15 cellular contexts compared by ENCODE assay signal in genomic region chr2:85756822-85757435, GRCh38. TPM values are rescaled to one million over a fixed set of nuclear protein-coding genes. Genes with fewer than 3 reads are reported as not detected.
DNase-seq lines count a peak whose midpoint lies in the region; ATAC-seq, FAIRE-seq and TF ChIP-seq lines count a peak whose summit lies in the region.
"Had no signal": no experiment of that assay in that cellular context is flagged by ENCODE, and none has a peak within 500 bp of the region (broad histone marks: within the 10 kb centered on the region; RNA-seq: fewer than 3 reads in every experiment).

No MANE protein-coding gene starts in this region.

- H3K4me3 Mint-ChIP-seq in astrocyte (ENCODE audit: unreplicated experiment), result no peak overlapping the region
- H3K4me3 Mint-ChIP-seq: activated CD8-positive, alpha-beta T cell treated with anti-CD3 and anti-CD28 coated beads, Interleukin-2, amount 10 ng/mL, durations not matched to agents 7 days and 5 days; dendritic cell treated with granulocyte-macrophage colony-stimulating factor and Interleukin-4, amounts not matched to agents 40 ng/mL and 50 ng/mL, for 4 days had no signal

- H3K9me3 ChIP-seq in astrocyte (ENCODE audit: insufficient read depth, low read depth, low read length) (no peaks in the 10 kb centered on the region), lower lobe of right lung (no peaks in the 10 kb centered on the region), suprapubic skin (no peaks in the 10 kb centered on the region)
- H3K9me3 ChIP-seq: HAP-1 had no signal

- DNase-seq in LNCaP clone FGC (ENCODE audit: low read depth), result peak; percentile 36
- no peak for DNase-seq in astrocyte (ENCODE audit: low read depth)
- DNase-seq in lower lobe of right lung, result no peak
- no peak for DNase-seq in suprapubic skin (ENCODE audit: low spot score in 2 of 2)
- DNase-seq in head of caudate nucleus, result no peak
- no peak for DNase-seq in iPS-NIHi7 (ENCODE audit: extremely low spot score)
- no peak for DNase-seq in LoVo (ENCODE audit: low spot score)
- DNase-seq: activated CD8-positive, alpha-beta T cell treated with anti-CD3 and anti-CD28 coated beads, Interleukin-2, amount 10 ng/mL, durations not matched to agents 7 days and 5 days; activated naive CD4-positive, alpha-beta T cell treated with anti-CD3 and anti-CD28 coated beads, Interleukin-2, amount 50 U/mL, for 16 hours; COR-L47; midbrain; T-helper 2 cell had no signal

- no peak for TF ChIP-seq EP300 in suprapubic skin (IDR thresholded peaks at IDR 0.05)

- peaks cover 53% of the 10 kb centered on the region for H3K79me2 ChIP-seq in astrocyte (ENCODE audit: insufficient read depth, low read length)

- peaks cover 8% of the 10 kb centered on the region for H3K4me1 Mint-ChIP-seq in astrocyte (ENCODE audit: low read depth, unreplicated experiment)

- H4K20me1 ChIP-seq in astrocyte (ENCODE audit: insufficient read depth, low read length), result peaks cover 68% of the 10 kb centered on the region

- no peak for TF ChIP-seq POLR2A in suprapubic skin (IDR thresholded peaks at IDR 0.05)

- no peak overlapping the region for H3K27ac ChIP-seq in astrocyte (ENCODE audit: low read depth, low read length)
- peak overlapping the region; percentile 91 for H3K27ac ChIP-seq in lower lobe of right lung
- H3K27ac ChIP-seq in suprapubic skin, result no peak overlapping the region

- H3K27me3 ChIP-seq in astrocyte (ENCODE audit: insufficient read depth, low read length), result peaks cover 8% of the 10 kb centered on the region
- peaks cover 11% of the 10 kb centered on the region for H3K27me3 ChIP-seq in lower lobe of right lung (ENCODE audit: low read depth)
- peaks cover 41% of the 10 kb centered on the region for H3K27me3 ChIP-seq in suprapubic skin

- H3K4me1 ChIP-seq in astrocyte (ENCODE audit: insufficient read depth, low read length), result peaks cover 17% of the 10 kb centered on the region
- peaks cover 84% of the 10 kb centered on the region for H3K4me1 ChIP-seq in lower lobe of right lung
- peaks cover 49% of the 10 kb centered on the region for H3K4me1 ChIP-seq in suprapubic skin
- H3K4me1 ChIP-seq: HAP-1 had no signal

- WGBS in suprapubic skin, result 66% methylated on average over 9 of the region's 9 CpGs

- no peak for FAIRE-seq in astrocyte (lab: Jason Lieb, UNC)

- peaks cover 73% of the 10 kb centered on the region for H3K27me3 Mint-ChIP-seq in astrocyte (ENCODE audit: low read depth, unreplicated experiment)

- no peak overlapping the region for H2AFZ ChIP-seq in astrocyte (ENCODE audit: low read depth, low read length)

- TF ChIP-seq CTCF in LNCaP clone FGC (IDR thresholded peaks at IDR 0.05; ENCODE audit: control insufficient read depth, extremely low read depth, insufficient read depth) (no peak), astrocyte (IDR thresholded peaks at IDR 0.05; ENCODE audit: insufficient read depth, low read depth, low read length) (no peak), lower lobe of right lung (IDR thresholded peaks at IDR 0.05) (no peak), suprapubic skin (IDR thresholded peaks at IDR 0.05) (no peak)

- H3K36me3 ChIP-seq in astrocyte (ENCODE audit: insufficient read depth, low read length) (no peaks in the 10 kb centered on the region), lower lobe of right lung (peaks cover 16% of the 10 kb centered on the region), suprapubic skin (no peaks in the 10 kb centered on the region)
- H3K36me3 ChIP-seq: HAP-1 had no signal

- peak overlapping the region; percentile 98 for H3K4me2 ChIP-seq in astrocyte (ENCODE audit: low read length)

- peaks cover 4% of the 10 kb centered on the region for H3K9me3 Mint-ChIP-seq in astrocyte (ENCODE audit: unreplicated experiment)
- H3K9me3 Mint-ChIP-seq: dendritic cell treated with granulocyte-macrophage colony-stimulating factor and Interleukin-4, amounts not matched to agents 40 ng/mL and 50 ng/mL, for 4 days had no signal

- H3K4me3 ChIP-seq in LNCaP clone FGC (ENCODE audit: low read depth, low read length) (no peak overlapping the region), astrocyte (ENCODE audit: insufficient read depth, low read depth, low read length) (no peak overlapping the region), lower lobe of right lung (peak overlapping the region; percentile 89), suprapubic skin (peak overlapping the region; percentile 59)
- H3K4me3 ChIP-seq: HAP-1 had no signal

- ATAC-seq in lower lobe of right lung (peak; percentile 23 to 34), GM18873 (IDR thresholded peaks at IDR 0.05; ENCODE audit: low FRiP score, unreplicated experiment) (no peak)
- ATAC-seq: activated CD8-positive, alpha-beta T cell treated with anti-CD3 and anti-CD28 coated beads, Interleukin-2, amount 10 ng/mL, durations not matched to agents 7 days and 5 days had no signal

- intact Hi-C loops in lower lobe of right lung (cut with DNase I), result no loop called here
- intact Hi-C loops in head of caudate nucleus (cut with DNase I), result no loop called here

- no peaks in the 10 kb centered on the region for H3K36me3 Mint-ChIP-seq in astrocyte (ENCODE audit: low read depth, unreplicated experiment)

- no peak overlapping the region for H3K9ac ChIP-seq in astrocyte (ENCODE audit: low read length)

- peak overlapping the region; percentile 31 for H3K27ac Mint-ChIP-seq in astrocyte (ENCODE audit: unreplicated experiment)
- H3K27ac Mint-ChIP-seq: activated CD8-positive, alpha-beta T cell treated with anti-CD3 and anti-CD28 coated beads, Interleukin-2, amount 10 ng/mL, durations not matched to agents 7 days and 5 days; dendritic cell treated with granulocyte-macrophage colony-stimulating factor and Interleukin-4, amounts not matched to agents 40 ng/mL and 50 ng/mL, for 4 days had no signal

RNA-seq across cellular contexts. Expression of gene ATOH8, which starts 3.1 kb away (rescaled TPM):
- 1.2 and 1.9 TPM in 2 replicates for total RNA-seq in astrocyte
- total RNA-seq in lower lobe of right lung, result 44.9 TPM
- total RNA-seq in suprapubic skin, result 10 to 100 TPM in 3 of 4 donors, 1 to 10 TPM in 1; 9.7 to 30.3 (median 27.3) TPM

Comparison
In these comparisons a context has a peak if more than half of its experiments do, and no peak if none do; other contexts are left out.
1. H3K4me3 ChIP-seq: peak in lower lobe of right lung (single experiment) and suprapubic skin (single experiment); none in LNCaP clone FGC (single experiment) and astrocyte (single experiment).